In the genomic region with DNA sequence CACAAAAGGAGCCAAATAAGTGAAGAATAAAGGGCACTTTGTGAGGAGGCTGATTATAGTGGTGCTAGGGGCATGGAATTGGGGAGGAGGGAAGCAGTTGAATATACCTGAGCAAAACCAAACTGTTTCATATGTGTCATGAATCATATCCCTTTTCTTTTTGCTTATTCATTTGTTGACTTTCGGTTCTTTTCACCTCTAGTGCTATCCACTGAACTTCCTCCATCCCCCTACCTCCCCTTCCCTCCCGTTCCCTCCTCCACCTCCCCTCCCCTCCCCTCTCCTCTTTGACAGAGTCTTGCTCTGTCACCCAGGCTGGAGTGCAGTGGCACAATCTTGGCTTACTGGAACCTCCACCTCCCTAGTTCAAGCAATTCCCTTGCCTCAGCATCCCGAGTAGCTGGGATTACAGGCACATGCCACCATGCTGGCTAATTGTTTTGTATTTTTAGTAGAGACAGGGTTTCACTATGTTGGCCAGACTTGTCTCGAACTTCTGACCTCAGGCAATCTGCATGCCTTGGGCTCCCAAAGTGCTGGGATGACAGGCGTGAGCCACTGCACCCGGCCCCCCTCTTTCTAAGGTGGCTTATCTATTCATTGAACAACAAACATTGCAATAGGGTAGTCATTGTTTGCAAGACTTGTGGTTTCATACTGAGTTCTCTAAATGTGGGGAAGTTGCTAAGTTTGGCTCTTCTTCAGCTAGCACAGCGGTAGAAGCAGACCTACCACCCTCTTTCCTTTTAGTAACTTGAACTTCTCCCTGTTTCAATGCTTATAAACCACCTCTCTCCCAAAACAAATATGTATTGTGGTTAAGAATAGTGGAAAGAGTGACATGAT, we compare ENCODE assay signal across 1 cellular context.
TF ChIP-seq lines count a peak whose summit lies in the region.

No MANE protein-coding gene starts in this region.

TF ChIP-seq in K562, 482 proteins besides CTCF, POLR2A, EP300 and RAD21 (continued from another document and continues in another):
- TF ChIP-seq, protein P1, sequence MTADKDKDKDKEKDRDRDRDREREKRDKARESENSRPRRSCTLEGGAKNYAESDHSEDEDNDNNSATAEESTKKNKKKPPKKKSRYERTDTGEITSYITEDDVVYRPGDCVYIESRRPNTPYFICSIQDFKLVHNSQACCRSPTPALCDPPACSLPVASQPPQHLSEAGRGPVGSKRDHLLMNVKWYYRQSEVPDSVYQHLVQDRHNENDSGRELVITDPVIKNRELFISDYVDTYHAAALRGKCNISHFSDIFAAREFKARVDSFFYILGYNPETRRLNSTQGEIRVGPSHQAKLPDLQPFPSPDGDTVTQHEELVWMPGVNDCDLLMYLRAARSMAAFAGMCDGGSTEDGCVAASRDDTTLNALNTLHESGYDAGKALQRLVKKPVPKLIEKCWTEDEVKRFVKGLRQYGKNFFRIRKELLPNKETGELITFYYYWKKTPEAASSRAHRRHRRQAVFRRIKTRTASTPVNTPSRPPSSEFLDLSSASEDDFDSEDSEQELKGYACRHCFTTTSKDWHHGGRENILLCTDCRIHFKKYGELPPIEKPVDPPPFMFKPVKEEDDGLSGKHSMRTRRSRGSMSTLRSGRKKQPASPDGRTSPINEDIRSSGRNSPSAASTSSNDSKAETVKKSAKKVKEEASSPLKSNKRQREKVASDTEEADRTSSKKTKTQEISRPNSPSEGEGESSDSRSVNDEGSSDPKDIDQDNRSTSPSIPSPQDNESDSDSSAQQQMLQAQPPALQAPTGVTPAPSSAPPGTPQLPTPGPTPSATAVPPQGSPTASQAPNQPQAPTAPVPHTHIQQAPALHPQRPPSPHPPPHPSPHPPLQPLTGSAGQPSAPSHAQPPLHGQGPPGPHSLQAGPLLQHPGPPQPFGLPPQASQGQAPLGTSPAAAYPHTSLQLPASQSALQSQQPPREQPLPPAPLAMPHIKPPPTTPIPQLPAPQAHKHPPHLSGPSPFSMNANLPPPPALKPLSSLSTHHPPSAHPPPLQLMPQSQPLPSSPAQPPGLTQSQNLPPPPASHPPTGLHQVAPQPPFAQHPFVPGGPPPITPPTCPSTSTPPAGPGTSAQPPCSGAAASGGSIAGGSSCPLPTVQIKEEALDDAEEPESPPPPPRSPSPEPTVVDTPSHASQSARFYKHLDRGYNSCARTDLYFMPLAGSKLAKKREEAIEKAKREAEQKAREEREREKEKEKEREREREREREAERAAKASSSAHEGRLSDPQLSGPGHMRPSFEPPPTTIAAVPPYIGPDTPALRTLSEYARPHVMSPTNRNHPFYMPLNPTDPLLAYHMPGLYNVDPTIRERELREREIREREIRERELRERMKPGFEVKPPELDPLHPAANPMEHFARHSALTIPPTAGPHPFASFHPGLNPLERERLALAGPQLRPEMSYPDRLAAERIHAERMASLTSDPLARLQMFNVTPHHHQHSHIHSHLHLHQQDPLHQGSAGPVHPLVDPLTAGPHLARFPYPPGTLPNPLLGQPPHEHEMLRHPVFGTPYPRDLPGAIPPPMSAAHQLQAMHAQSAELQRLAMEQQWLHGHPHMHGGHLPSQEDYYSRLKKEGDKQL (CRISPR knock-in tag; IDR thresholded peaks at IDR 0.05; ENCODE audit: borderline replicate concordance): no peak
- TF ChIP-seq SMAD3 (CRISPR knock-in tag; conservative IDR thresholded peaks at IDR 0.05) (no peak; the same call in 1 of the 2 replicates), ZNF41 (CRISPR knock-in tag; conservative IDR thresholded peaks at IDR 0.05) (no peak), U2AF2 (optimal IDR thresholded peaks at IDR 0.05; ENCODE audit: low read depth, low read length) (no peak), HMGN3 (IDR thresholded peaks at IDR 0.05; ENCODE audit: borderline replicate concordance, extremely low read depth, insufficient read length, low read depth, low read length) (no peak), POLR2AphosphoS2 (IDR thresholded peaks at IDR 0.05; ENCODE audit: low read length) (no peak), TAL1 (IDR thresholded peaks at IDR 0.05) (peak; percentile 54; the same call in 1 of the 2 replicates), SIN3A (IDR thresholded peaks at IDR 0.05; ENCODE audit: borderline replicate concordance in 2 of 2, control insufficient read depth in 1 of 2, low read depth in 2 of 2, low read length in 2 of 2) (no peak), SRSF1 (IDR thresholded peaks at IDR 0.05; ENCODE audit: low read depth, low read length) (no peak), ZNF408 (CRISPR knock-in tag; IDR thresholded peaks at IDR 0.05; ENCODE audit: low read depth) (no peak), POLR3A (IDR thresholded peaks at IDR 0.05; ENCODE audit: borderline replicate concordance, extremely low read depth, insufficient read depth, insufficient read length) (no peak), SP1 (CRISPR knock-in tag; IDR thresholded peaks at IDR 0.05) (0 out of 2 replicates have a peak, but pooled peaks have one; percentile 2), SREBF1 (IDR thresholded peaks at IDR 0.05; ENCODE audit: borderline replicate concordance, low read depth, low read length) (no peak), SIX5 (IDR thresholded peaks at IDR 0.05; ENCODE audit: borderline replicate concordance in 1 of 2, insufficient read depth in 1 of 2, low read depth in 1 of 2, low read length in 2 of 2) (no peak), EHMT2 (IDR thresholded peaks at IDR 0.05) (peak; percentile 74), FOXJ2 (tag; IDR thresholded peaks at IDR 0.05) (peak; percentile 79), NR2F6 (CRISPR knock-in tag; IDR thresholded peaks at IDR 0.05) (no peak), ZFP30 (CRISPR knock-in tag; IDR thresholded peaks at IDR 0.05; ENCODE audit: borderline replicate concordance) (no peak), PTRF (tag; IDR thresholded peaks at IDR 0.05) (no peak), CHCHD3 (CRISPR knock-in tag; IDR thresholded peaks at IDR 0.05) (no peak), ZKSCAN1 (IDR thresholded peaks at IDR 0.05; ENCODE audit: low read depth, low read length) (no peak), MXI1 (IDR thresholded peaks at IDR 0.05; ENCODE audit: low read depth, low read length) (no peak), ZNF146 (CRISPR knock-in tag; IDR thresholded peaks at IDR 0.05; ENCODE audit: unreplicated experiment) (no peak), SETDB1 (IDR thresholded peaks at IDR 0.05; ENCODE audit: low read length) (no peak), CCNT2 (IDR thresholded peaks at IDR 0.05; ENCODE audit: borderline replicate concordance, extremely low read depth, insufficient read length, low read depth, low read length) (peak; percentile 47), HNRNPL (IDR thresholded peaks at IDR 0.05; ENCODE audit: low read depth, low read length) (no peak), ZBTB17 (CRISPR knock-in tag; IDR thresholded peaks at IDR 0.05) (no peak), NR1H2 (CRISPR knock-in tag; IDR thresholded peaks at IDR 0.05) (no peak), PPARD (CRISPR knock-in tag; IDR thresholded peaks at IDR 0.05) (no peak), TAF1 (IDR thresholded peaks at IDR 0.05; ENCODE audit: control insufficient read depth, extremely low read depth, insufficient read depth, low read length, severe bottlenecking) (peak; percentile 45), ZNF77 (CRISPR knock-in tag; IDR thresholded peaks at IDR 0.05) (no peak), ZNF134 (CRISPR knock-in tag; conservative IDR thresholded peaks at IDR 0.05) (no peak)
- TF ChIP-seq, protein P2, sequence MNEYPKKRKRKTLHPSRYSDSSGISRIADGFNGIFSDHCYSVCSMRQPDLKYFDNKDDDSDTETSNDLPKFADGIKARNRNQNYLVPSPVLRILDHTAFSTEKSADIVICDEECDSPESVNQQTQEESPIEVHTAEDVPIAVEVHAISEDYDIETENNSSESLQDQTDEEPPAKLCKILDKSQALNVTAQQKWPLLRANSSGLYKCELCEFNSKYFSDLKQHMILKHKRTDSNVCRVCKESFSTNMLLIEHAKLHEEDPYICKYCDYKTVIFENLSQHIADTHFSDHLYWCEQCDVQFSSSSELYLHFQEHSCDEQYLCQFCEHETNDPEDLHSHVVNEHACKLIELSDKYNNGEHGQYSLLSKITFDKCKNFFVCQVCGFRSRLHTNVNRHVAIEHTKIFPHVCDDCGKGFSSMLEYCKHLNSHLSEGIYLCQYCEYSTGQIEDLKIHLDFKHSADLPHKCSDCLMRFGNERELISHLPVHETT (CRISPR knock-in tag; conservative IDR thresholded peaks at IDR 0.05 in 1 of 2, IDR thresholded peaks at IDR 0.05 in 1 of 2): no peak
- TF ChIP-seq, protein P3, sequence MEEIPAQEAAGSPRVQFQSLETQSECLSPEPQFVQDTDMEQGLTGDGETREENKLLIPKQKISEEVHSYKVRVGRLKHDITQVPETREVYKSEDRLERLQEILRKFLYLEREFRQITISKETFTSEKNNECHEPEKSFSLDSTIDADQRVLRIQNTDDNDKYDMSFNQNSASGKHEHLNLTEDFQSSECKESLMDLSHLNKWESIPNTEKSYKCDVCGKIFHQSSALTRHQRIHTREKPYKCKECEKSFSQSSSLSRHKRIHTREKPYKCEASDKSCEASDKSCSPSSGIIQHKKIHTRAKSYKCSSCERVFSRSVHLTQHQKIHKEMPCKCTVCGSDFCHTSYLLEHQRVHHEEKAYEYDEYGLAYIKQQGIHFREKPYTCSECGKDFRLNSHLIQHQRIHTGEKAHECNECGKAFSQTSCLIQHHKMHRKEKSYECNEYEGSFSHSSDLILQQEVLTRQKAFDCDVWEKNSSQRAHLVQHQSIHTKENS (CRISPR knock-in tag; IDR thresholded peaks at IDR 0.05): no peak
- TF ChIP-seq, protein P4, sequence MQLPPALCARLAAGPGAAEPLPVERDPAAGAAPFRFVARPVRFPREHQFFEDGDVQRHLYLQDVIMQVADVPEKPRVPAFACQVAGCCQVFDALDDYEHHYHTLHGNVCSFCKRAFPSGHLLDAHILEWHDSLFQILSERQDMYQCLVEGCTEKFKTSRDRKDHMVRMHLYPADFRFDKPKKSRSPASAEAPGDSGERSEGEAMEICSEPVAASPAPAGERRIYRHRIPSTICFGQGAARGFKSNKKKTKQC (CRISPR knock-in tag; IDR thresholded peaks at IDR 0.05): no peak
- TF ChIP-seq, protein P5, sequence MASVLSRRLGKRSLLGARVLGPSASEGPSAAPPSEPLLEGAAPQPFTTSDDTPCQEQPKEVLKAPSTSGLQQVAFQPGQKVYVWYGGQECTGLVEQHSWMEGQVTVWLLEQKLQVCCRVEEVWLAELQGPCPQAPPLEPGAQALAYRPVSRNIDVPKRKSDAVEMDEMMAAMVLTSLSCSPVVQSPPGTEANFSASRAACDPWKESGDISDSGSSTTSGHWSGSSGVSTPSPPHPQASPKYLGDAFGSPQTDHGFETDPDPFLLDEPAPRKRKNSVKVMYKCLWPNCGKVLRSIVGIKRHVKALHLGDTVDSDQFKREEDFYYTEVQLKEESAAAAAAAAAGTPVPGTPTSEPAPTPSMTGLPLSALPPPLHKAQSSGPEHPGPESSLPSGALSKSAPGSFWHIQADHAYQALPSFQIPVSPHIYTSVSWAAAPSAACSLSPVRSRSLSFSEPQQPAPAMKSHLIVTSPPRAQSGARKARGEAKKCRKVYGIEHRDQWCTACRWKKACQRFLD (CRISPR knock-in tag; IDR thresholded peaks at IDR 0.05): peak; percentile 67
- TF ChIP-seq, protein P6, sequence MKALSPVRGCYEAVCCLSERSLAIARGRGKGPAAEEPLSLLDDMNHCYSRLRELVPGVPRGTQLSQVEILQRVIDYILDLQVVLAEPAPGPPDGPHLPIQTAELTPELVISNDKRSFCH (CRISPR knock-in tag; IDR thresholded peaks at IDR 0.05): no peak
- TF ChIP-seq, protein P6 (tag; IDR thresholded peaks at IDR 0.05): no peak; the same call in none of the 2 replicates
- TF ChIP-seq, protein P7, sequence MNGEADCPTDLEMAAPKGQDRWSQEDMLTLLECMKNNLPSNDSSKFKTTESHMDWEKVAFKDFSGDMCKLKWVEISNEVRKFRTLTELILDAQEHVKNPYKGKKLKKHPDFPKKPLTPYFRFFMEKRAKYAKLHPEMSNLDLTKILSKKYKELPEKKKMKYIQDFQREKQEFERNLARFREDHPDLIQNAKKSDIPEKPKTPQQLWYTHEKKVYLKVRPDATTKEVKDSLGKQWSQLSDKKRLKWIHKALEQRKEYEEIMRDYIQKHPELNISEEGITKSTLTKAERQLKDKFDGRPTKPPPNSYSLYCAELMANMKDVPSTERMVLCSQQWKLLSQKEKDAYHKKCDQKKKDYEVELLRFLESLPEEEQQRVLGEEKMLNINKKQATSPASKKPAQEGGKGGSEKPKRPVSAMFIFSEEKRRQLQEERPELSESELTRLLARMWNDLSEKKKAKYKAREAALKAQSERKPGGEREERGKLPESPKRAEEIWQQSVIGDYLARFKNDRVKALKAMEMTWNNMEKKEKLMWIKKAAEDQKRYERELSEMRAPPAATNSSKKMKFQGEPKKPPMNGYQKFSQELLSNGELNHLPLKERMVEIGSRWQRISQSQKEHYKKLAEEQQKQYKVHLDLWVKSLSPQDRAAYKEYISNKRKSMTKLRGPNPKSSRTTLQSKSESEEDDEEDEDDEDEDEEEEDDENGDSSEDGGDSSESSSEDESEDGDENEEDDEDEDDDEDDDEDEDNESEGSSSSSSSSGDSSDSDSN (IDR thresholded peaks at IDR 0.05; ENCODE audit: borderline replicate concordance in 1 of 2, low read depth in 2 of 2, low read length in 2 of 2): no peak
- TF ChIP-seq, protein P8, sequence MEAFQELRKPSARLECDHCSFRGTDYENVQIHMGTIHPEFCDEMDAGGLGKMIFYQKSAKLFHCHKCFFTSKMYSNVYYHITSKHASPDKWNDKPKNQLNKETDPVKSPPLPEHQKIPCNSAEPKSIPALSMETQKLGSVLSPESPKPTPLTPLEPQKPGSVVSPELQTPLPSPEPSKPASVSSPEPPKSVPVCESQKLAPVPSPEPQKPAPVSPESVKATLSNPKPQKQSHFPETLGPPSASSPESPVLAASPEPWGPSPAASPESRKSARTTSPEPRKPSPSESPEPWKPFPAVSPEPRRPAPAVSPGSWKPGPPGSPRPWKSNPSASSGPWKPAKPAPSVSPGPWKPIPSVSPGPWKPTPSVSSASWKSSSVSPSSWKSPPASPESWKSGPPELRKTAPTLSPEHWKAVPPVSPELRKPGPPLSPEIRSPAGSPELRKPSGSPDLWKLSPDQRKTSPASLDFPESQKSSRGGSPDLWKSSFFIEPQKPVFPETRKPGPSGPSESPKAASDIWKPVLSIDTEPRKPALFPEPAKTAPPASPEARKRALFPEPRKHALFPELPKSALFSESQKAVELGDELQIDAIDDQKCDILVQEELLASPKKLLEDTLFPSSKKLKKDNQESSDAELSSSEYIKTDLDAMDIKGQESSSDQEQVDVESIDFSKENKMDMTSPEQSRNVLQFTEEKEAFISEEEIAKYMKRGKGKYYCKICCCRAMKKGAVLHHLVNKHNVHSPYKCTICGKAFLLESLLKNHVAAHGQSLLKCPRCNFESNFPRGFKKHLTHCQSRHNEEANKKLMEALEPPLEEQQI (IDR thresholded peaks at IDR 0.05): peak; percentile 74
- TF ChIP-seq, protein P9, sequence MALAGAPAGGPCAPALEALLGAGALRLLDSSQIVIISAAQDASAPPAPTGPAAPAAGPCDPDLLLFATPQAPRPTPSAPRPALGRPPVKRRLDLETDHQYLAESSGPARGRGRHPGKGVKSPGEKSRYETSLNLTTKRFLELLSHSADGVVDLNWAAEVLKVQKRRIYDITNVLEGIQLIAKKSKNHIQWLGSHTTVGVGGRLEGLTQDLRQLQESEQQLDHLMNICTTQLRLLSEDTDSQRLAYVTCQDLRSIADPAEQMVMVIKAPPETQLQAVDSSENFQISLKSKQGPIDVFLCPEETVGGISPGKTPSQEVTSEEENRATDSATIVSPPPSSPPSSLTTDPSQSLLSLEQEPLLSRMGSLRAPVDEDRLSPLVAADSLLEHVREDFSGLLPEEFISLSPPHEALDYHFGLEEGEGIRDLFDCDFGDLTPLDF (CRISPR knock-in tag; IDR thresholded peaks at IDR 0.05): no peak
